Comparison of ENCODE assay signal across 34 cellular contexts in genomic region chr2:163801499-163801893, GRCh38.
DNase-seq lines count a peak whose midpoint lies in the region; ATAC-seq, FAIRE-seq and TF ChIP-seq lines count a peak whose summit lies in the region.
"Had no signal": no experiment of that assay in that cellular context is flagged by ENCODE, and none has a peak within 500 bp of the region (broad histone marks: within the 10 kb centered on the region; RNA-seq: fewer than 3 reads in every experiment).

No MANE protein-coding gene starts in this region.

- no peaks in the 10 kb centered on the region for H3K36me3 Mint-ChIP-seq in activated naive CD4-positive, alpha-beta T cell treated with anti-CD3 and anti-CD28 coated beads for 36 hours (ENCODE audit: low read depth)
- no peaks in the 10 kb centered on the region for H3K36me3 Mint-ChIP-seq in activated T-helper 1 cell treated with anti-CD3 and anti-CD28 coated beads, Interleukin-12 subunit alpha, Interleukin-12 subunit beta, Interleukin-2, Interleukin-4 antibody, amounts not matched to agents 30 ng/mL and 10 ng/mL and 1 ng/mL, durations not matched to agents 14 hours and 24 hours and 36 hours (ENCODE audit: low read depth)
- H3K36me3 Mint-ChIP-seq: activated naive CD8-positive, alpha-beta T cell treated with anti-CD3 and anti-CD28 coated beads for 36 hours; CD4-positive, CD25-positive, alpha-beta regulatory T cell; natural killer cell had no signal

- no peak overlapping the region for H3K27ac Mint-ChIP-seq in activated naive CD4-positive, alpha-beta T cell treated with anti-CD3 and anti-CD28 coated beads for 36 hours
- no peak overlapping the region for H3K27ac Mint-ChIP-seq in activated T-helper 1 cell treated with anti-CD3 and anti-CD28 coated beads, Interleukin-12 subunit alpha, Interleukin-12 subunit beta, Interleukin-2, Interleukin-4 antibody, amounts not matched to agents 30 ng/mL and 10 ng/mL and 1 ng/mL, durations not matched to agents 14 hours and 24 hours and 36 hours
- H3K27ac Mint-ChIP-seq: activated CD8-positive, alpha-beta T cell treated with anti-CD3 and anti-CD28 coated beads, Interleukin-2, amount 10 ng/mL, durations not matched to agents 7 days and 5 days; activated naive CD8-positive, alpha-beta T cell treated with anti-CD3 and anti-CD28 coated beads for 36 hours; activated T-helper 2 cell treated with anti-CD3 and anti-CD28 coated beads, Interferon-gamma antibody, Interleukin-2, Interleukin-4, amounts not matched to agents 10 μg/mL and 5 μg/mL and 100 μg/mL, durations not matched to agents 14 hours and 24 hours and 36 hours; CD4-positive, CD25-positive, alpha-beta regulatory T cell; natural killer cell; stimulated activated naive CD8-positive, alpha-beta T cell treated with anti-CD3 and anti-CD28 coated beads, Interleukin-15, amount 100 ng/mL, for 72 hours had no signal

- H3K9ac ChIP-seq in SK-N-MC (ENCODE audit: insufficient read length), result no peak overlapping the region

- no peaks in the 10 kb centered on the region for H3K9me3 ChIP-seq in SK-N-MC (ENCODE audit: low read depth, low read length)
- H3K9me3 ChIP-seq in hepatocyte (ENCODE audit: low read depth), result no peaks in the 10 kb centered on the region
- H3K9me3 ChIP-seq in neuron (ENCODE audit: low read length), result no peaks in the 10 kb centered on the region
- H3K9me3 ChIP-seq: A549, colonic mucosa, thoracic aorta, vagina had no signal

- no peaks in the 10 kb centered on the region for H3K27me3 ChIP-seq in hepatocyte
- H3K27me3 ChIP-seq in neuron (ENCODE audit: insufficient read depth, low read length), result no peaks in the 10 kb centered on the region
- H3K27me3 ChIP-seq: colonic mucosa, vagina had no signal

- H3K4me1 Mint-ChIP-seq in activated naive CD4-positive, alpha-beta T cell treated with anti-CD3 and anti-CD28 coated beads for 36 hours (ENCODE audit: low read depth), result no peaks in the 10 kb centered on the region
- no peaks in the 10 kb centered on the region for H3K4me1 Mint-ChIP-seq in activated T-helper 1 cell treated with anti-CD3 and anti-CD28 coated beads, Interleukin-12 subunit alpha, Interleukin-12 subunit beta, Interleukin-2, Interleukin-4 antibody, amounts not matched to agents 30 ng/mL and 10 ng/mL and 1 ng/mL, durations not matched to agents 14 hours and 24 hours and 36 hours (ENCODE audit: low read depth)
- H3K4me1 Mint-ChIP-seq: activated naive CD8-positive, alpha-beta T cell treated with anti-CD3 and anti-CD28 coated beads for 36 hours; CD4-positive, CD25-positive, alpha-beta regulatory T cell; natural killer cell; stimulated activated naive CD8-positive, alpha-beta T cell treated with anti-CD3 and anti-CD28 coated beads, Interleukin-15, amount 100 ng/mL, for 72 hours had no signal

- no peak overlapping the region for H3K4me3 ChIP-seq in SK-N-MC
- no peak overlapping the region for H3K4me3 ChIP-seq in hepatocyte
- H3K4me3 ChIP-seq in neuron (ENCODE audit: low read length), result no peak overlapping the region
- H3K4me3 ChIP-seq: A549, colonic mucosa, thoracic aorta, vagina had no signal

- no peaks in the 10 kb centered on the region for H3K36me3 ChIP-seq in SK-N-MC (ENCODE audit: insufficient read depth, low read length)
- no peaks in the 10 kb centered on the region for H3K36me3 ChIP-seq in hepatocyte (replicated peaks; ENCODE audit: insufficient read depth, low read depth)
- no peaks in the 10 kb centered on the region for H3K36me3 ChIP-seq in neuron (ENCODE audit: insufficient read depth, low read length)
- H3K36me3 ChIP-seq: colonic mucosa, thoracic aorta, vagina had no signal

- no peaks in the 10 kb centered on the region for H3K9me2 ChIP-seq in hepatocyte (replicated peaks; ENCODE audit: insufficient read depth)

- intact Hi-C loops in activated naive CD4-positive, alpha-beta T cell treated with anti-CD3 and anti-CD28 coated beads for 36 hours (cut with micrococcal nuclease), result no loop called here
- intact Hi-C loops in activated T-helper 1 cell treated with anti-CD3 and anti-CD28 coated beads, Interleukin-12 subunit alpha, Interleukin-12 subunit beta, Interleukin-2, Interleukin-4 antibody, amounts not matched to agents 30 ng/mL and 10 ng/mL and 1 ng/mL, durations not matched to agents 14 hours and 24 hours and 36 hours (cut with micrococcal nuclease), result no loop called here

- ATAC-seq in GM21381 (IDR thresholded peaks at IDR 0.05; ENCODE audit: unreplicated experiment), result no peak
- ATAC-seq: A549; activated CD8-positive, alpha-beta T cell treated with anti-CD3 and anti-CD28 coated beads, Interleukin-2, amount 10 ng/mL, durations not matched to agents 7 days and 5 days; HepG2; left lobe of liver; natural killer cell; stimulated activated naive CD8-positive, alpha-beta T cell treated with anti-CD3 and anti-CD28 coated beads, Interleukin-15, amount 100 ng/mL, for 72 hours had no signal

- H4K20me1 ChIP-seq in hepatocyte (ENCODE audit: insufficient read depth, poor library complexity, severe bottlenecking), result no peaks in the 10 kb centered on the region

- H3K4me1 ChIP-seq in hepatocyte (ENCODE audit: insufficient read depth), result peaks cover 5% of the 10 kb centered on the region
- peaks cover 15% of the 10 kb centered on the region for H3K4me1 ChIP-seq in neuron (ENCODE audit: insufficient read depth, low read length)
- H3K4me1 ChIP-seq: A549, colonic mucosa, vagina had no signal

- H3K4me2 ChIP-seq in hepatocyte, result peak overlapping the region; percentile 59
- H3K4me2 ChIP-seq: A549 had no signal

- no peak overlapping the region for H3K4me3 Mint-ChIP-seq in activated naive CD4-positive, alpha-beta T cell treated with anti-CD3 and anti-CD28 coated beads for 36 hours
- no peak overlapping the region for H3K4me3 Mint-ChIP-seq in activated T-helper 1 cell treated with anti-CD3 and anti-CD28 coated beads, Interleukin-12 subunit alpha, Interleukin-12 subunit beta, Interleukin-2, Interleukin-4 antibody, amounts not matched to agents 30 ng/mL and 10 ng/mL and 1 ng/mL, durations not matched to agents 14 hours and 24 hours and 36 hours
- H3K4me3 Mint-ChIP-seq: activated CD8-positive, alpha-beta T cell treated with anti-CD3 and anti-CD28 coated beads, Interleukin-2, amount 10 ng/mL, durations not matched to agents 7 days and 5 days; activated naive CD8-positive, alpha-beta T cell treated with anti-CD3 and anti-CD28 coated beads for 36 hours; CD4-positive, CD25-positive, alpha-beta regulatory T cell; natural killer cell; stimulated activated naive CD8-positive, alpha-beta T cell treated with anti-CD3 and anti-CD28 coated beads, Interleukin-15, amount 100 ng/mL, for 72 hours had no signal

- H3K27ac ChIP-seq in SK-N-MC, result peak overlapping the region; percentile 29; the same call in 1 of the 2 replicates
- no peak overlapping the region for H3K27ac ChIP-seq in hepatocyte
- H3K27ac ChIP-seq: A549, colonic mucosa, epithelial cell of prostate, thoracic aorta, vagina had no signal

- WGBS in hepatocyte (ENCODE audit: low lambda C conversion rate, missing lambda C conversion rate), result 77% methylated on average over 2 of the region's 2 CpGs

- no peaks in the 10 kb centered on the region for H3K79me2 ChIP-seq in hepatocyte

- no peaks in the 10 kb centered on the region for H3K27me3 Mint-ChIP-seq in activated naive CD4-positive, alpha-beta T cell treated with anti-CD3 and anti-CD28 coated beads for 36 hours (ENCODE audit: low read depth)
- H3K27me3 Mint-ChIP-seq in activated T-helper 1 cell treated with anti-CD3 and anti-CD28 coated beads, Interleukin-12 subunit alpha, Interleukin-12 subunit beta, Interleukin-2, Interleukin-4 antibody, amounts not matched to agents 30 ng/mL and 10 ng/mL and 1 ng/mL, durations not matched to agents 14 hours and 24 hours and 36 hours (ENCODE audit: insufficient read depth), result no peaks in the 10 kb centered on the region
- H3K27me3 Mint-ChIP-seq: activated naive CD8-positive, alpha-beta T cell treated with anti-CD3 and anti-CD28 coated beads for 36 hours; CD4-positive, CD25-positive, alpha-beta regulatory T cell; stimulated activated naive CD8-positive, alpha-beta T cell treated with anti-CD3 and anti-CD28 coated beads, Interleukin-15, amount 100 ng/mL, for 72 hours had no signal

- DNase-seq in H54 (ENCODE audit: insufficient read length, low spot score) (no peak), SK-N-MC (ENCODE audit: low read depth, low spot score) (no peak), hepatocyte (ENCODE audit: low spot score) (no peak), COLO829 (ENCODE audit: low spot score) (no peak)
- no peak for DNase-seq in activated naive CD4-positive, alpha-beta T cell treated with anti-CD3 and anti-CD28 coated beads for 36 hours
- DNase-seq in activated T-helper 1 cell treated with anti-CD3 and anti-CD28 coated beads, Interleukin-12 subunit alpha, Interleukin-12 subunit beta, Interleukin-2, Interleukin-4 antibody, amounts not matched to agents 30 ng/mL and 10 ng/mL and 1 ng/mL, durations not matched to agents 14 hours and 24 hours and 36 hours (ENCODE audit: low spot score), result no peak
- DNase-seq: activated CD4-positive, alpha-beta T cell treated with anti-CD3 and anti-CD28 coated beads for 4 hours; activated CD8-positive, alpha-beta T cell treated with anti-CD3 and anti-CD28 coated beads, Interleukin-2, amount 10 ng/mL, durations not matched to agents 7 days and 5 days; activated naive CD8-positive, alpha-beta T cell treated with anti-CD3 and anti-CD28 coated beads for 36 hours; AML-193; CD4-positive, CD25-positive, alpha-beta regulatory T cell; colonic mucosa; effector CD8-positive, alpha-beta T cell; H7; MM.1S; natural killer cell; NCI-H1105 treated with DMSO at 0.1 percent for 48 hours; NCI-H2029 treated with DMSO at 0.1 percent for 48 hours; NCI-H524 treated with DMSO at 0.1 percent for 48 hours; stimulated activated CD4-positive, alpha-beta T cell treated with anti-CD3 and anti-CD28 coated beads, Interleukin-12 subunit alpha, Interleukin-12 subunit beta, amount 100 ng/mL, for 4 hours; stimulated activated CD4-positive, alpha-beta T cell treated with anti-CD3 and anti-CD28 coated beads, Interleukin-2, amount 100 ng/mL, for 48 hours; stimulated activated naive CD8-positive, alpha-beta T cell treated with anti-CD3 and anti-CD28 coated beads, Interleukin-15, amount 100 ng/mL, for 72 hours; T-helper 9 cell had no signal

- H2AFZ ChIP-seq in hepatocyte (no peak overlapping the region), neuron (ENCODE audit: low read depth, low read length) (peak overlapping the region; percentile 60)

- H3K9me3 Mint-ChIP-seq in activated naive CD4-positive, alpha-beta T cell treated with anti-CD3 and anti-CD28 coated beads for 36 hours, result peaks cover 4% of the 10 kb centered on the region
- no peaks in the 10 kb centered on the region for H3K9me3 Mint-ChIP-seq in activated T-helper 1 cell treated with anti-CD3 and anti-CD28 coated beads, Interleukin-12 subunit alpha, Interleukin-12 subunit beta, Interleukin-2, Interleukin-4 antibody, amounts not matched to agents 30 ng/mL and 10 ng/mL and 1 ng/mL, durations not matched to agents 14 hours and 24 hours and 36 hours
- H3K9me3 Mint-ChIP-seq: activated naive CD8-positive, alpha-beta T cell treated with anti-CD3 and anti-CD28 coated beads for 36 hours; activated T-helper 2 cell treated with anti-CD3 and anti-CD28 coated beads, Interferon-gamma antibody, Interleukin-2, Interleukin-4, amounts not matched to agents 10 μg/mL and 5 μg/mL and 100 μg/mL, durations not matched to agents 14 hours and 24 hours and 36 hours had no signal

- FAIRE-seq in H54 (lab: Jason Lieb, UNC), result peak; percentile 65
- FAIRE-seq: A549, GM19239, HepG2, RCC 7860 had no signal

- no peak for TF ChIP-seq POLR2A in H54 (IDR thresholded peaks at IDR 0.05; ENCODE audit: low read depth, low read length)

- no peak for TF ChIP-seq CTCF in hepatocyte (IDR thresholded peaks at IDR 0.05; ENCODE audit: poor library complexity)

- CTCF ChIA-PET in activated naive CD4-positive, alpha-beta T cell treated with anti-CD3 and anti-CD28 coated beads for 36 hours (lab: Charles Lee), result no interaction called here
